In the genomic region with DNA sequence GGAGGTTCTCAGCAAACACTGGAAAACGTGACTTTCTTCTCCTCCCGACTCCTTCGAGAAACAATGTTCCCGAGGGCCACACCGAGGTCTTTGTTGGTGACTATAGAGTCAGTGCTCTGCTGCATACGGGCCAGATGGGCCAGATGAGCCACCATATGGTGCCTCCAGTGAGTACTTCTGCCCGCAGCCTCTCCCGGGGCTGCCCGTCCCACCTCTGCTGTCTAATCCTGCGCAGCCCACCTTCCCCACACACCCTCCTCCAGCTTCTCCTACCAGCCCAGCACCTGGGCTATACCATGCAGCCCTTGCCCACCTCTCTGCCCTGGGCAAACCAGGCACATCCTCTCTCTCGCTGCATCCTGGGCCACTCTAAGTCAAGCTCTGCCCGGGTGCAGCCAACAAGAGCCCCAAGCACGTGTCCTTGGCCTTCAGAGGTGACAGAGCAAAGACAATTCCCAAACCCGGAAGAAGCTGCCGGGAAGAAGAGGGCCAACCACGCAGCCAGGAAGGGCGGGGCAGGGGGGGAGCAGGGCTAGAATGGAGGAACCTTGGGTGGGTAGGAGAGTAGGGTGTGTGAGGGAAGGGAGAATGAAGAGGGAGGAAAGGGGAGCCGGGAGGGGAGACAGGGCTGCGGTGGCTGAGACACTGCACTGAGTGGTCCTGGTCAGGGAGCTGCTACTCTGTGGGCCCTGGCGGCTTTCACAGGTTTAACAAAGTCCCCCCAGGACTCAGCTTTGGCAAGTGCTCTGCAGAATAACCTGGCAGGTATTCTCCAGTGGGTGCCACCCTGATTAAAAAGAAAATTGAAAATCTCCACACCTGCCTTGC, we compare ENCODE assay signal across 22 cellular contexts. TPM values are rescaled to one million over a fixed set of nuclear protein-coding genes. Genes with fewer than 3 reads are reported as not detected.
A peak's percentile ranks its signal among the peaks of the same experiment; 100 is the strongest.
DNase-seq lines count a peak whose midpoint lies in the region; ATAC-seq and TF ChIP-seq lines count a peak whose summit lies in the region.
"Had no signal": no experiment of that assay in that cellular context is flagged by ENCODE, and none has a peak within 500 bp of the region (broad histone marks: within the 10 kb centered on the region; RNA-seq: fewer than 3 reads in every experiment).

No MANE protein-coding gene starts in this region.

- H2BK15ac ChIP-seq in mesenchymal stem cell (ENCODE audit: low read depth, poor library complexity, severe bottlenecking), result no peak overlapping the region

- H3K36me3 Mint-ChIP-seq in T-cell (no peaks in the 10 kb centered on the region), Caco-2 (ENCODE audit: insufficient read depth, unreplicated experiment) (no peaks in the 10 kb centered on the region)
- H3K36me3 Mint-ChIP-seq: CD4-positive, alpha-beta memory T cell had no signal

- intact Hi-C loops in Caco-2 (cut with micrococcal nuclease; ENCODE audit: unreplicated experiment), result no loop called here

- peak overlapping the region; percentile 2 for H4K91ac ChIP-seq in mesenchymal stem cell (ENCODE audit: low read length)

- no peaks in the 10 kb centered on the region for H3K4me1 Mint-ChIP-seq in T-cell
- no peaks in the 10 kb centered on the region for H3K4me1 Mint-ChIP-seq in Caco-2 (ENCODE audit: low read depth, unreplicated experiment)
- H3K4me1 Mint-ChIP-seq: CD4-positive, alpha-beta memory T cell; GM23338 had no signal

- H3K23ac ChIP-seq in mesenchymal stem cell (ENCODE audit: low read length in 2 of 2), result no peak overlapping the region

- POLR2A ChIA-PET in T-cell (lab: Charles Lee), result no interaction called here
- POLR2A ChIA-PET in Caco-2 (lab: Charles Lee), result no interaction called here

- DNase-seq in NCI-H1694 treated with DMSO at 0.1 percent for 48 hours (lab: John Stamatoyannopoulos, UW) (peak; percentile 80), NCI-H82 treated with DMSO at 0.1 percent for 48 hours (lab: John Stamatoyannopoulos, UW; ENCODE audit: unreplicated experiment) (peak; percentile 50), mesenchymal stem cell (no peak), upper lobe of left lung (no peak), T-cell (no peak), Caco-2 (no peak), cortex of kidney (lab: John Stamatoyannopoulos, UW) (no peak)
- DNase-seq: Calu3; CD4-positive, alpha-beta memory T cell; MM.1S; NCI-H1092 treated with DMSO at 0.1 percent for 48 hours; NCI-H2107; NCI-H226; NCI-H69; NK-92 treated with Interleukin-12 subunit alpha and Interleukin-12 subunit beta, amount 100 ng/mL, for 24 hours; SHP77 treated with DMSO at 0.1 percent for 48 hours; SK-N-SH had no signal

- peak; percentile 20 to 28 for ATAC-seq in upper lobe of left lung (ENCODE audit: low FRiP score in 2 of 2)
- no peak for ATAC-seq in T-cell (replicated peaks in 1 of 4)
- ATAC-seq: GM23338, HCT116 had no signal

- no peak overlapping the region for H2BK12ac ChIP-seq in mesenchymal stem cell (ENCODE audit: low read length in 2 of 2)

- no peak overlapping the region for H4K8ac ChIP-seq in mesenchymal stem cell (ENCODE audit: low read length)

- H3K27me3 Mint-ChIP-seq in T-cell (peaks cover 18 to 42% of the 10 kb centered on the region in 2 donors), Caco-2 (ENCODE audit: insufficient read depth, unreplicated experiment) (peaks cover 18% of the 10 kb centered on the region)

- no peak for TF ChIP-seq EP300 in upper lobe of left lung (IDR thresholded peaks at IDR 0.05)

- no peak overlapping the region for H3K18ac ChIP-seq in mesenchymal stem cell (ENCODE audit: low read depth in 1 of 2, low read length in 2 of 2)

- H3K4me3 Mint-ChIP-seq in T-cell, result no peak overlapping the region
- H3K4me3 Mint-ChIP-seq in Caco-2 (ENCODE audit: unreplicated experiment), result no peak overlapping the region
- H3K4me3 Mint-ChIP-seq: CD4-positive, alpha-beta memory T cell; GM23338 had no signal

- H3K4me2 ChIP-seq in mesenchymal stem cell (ENCODE audit: low read length, poor library complexity, severe bottlenecking), result no peak overlapping the region
- H3K4me2 ChIP-seq: BLaER1, GM23338, SK-N-SH had no signal

- H3K9me3 Mint-ChIP-seq in T-cell (peaks cover 0 to 10% (median 5%) of the 10 kb centered on the region in 3 donors), Caco-2 (ENCODE audit: unreplicated experiment) (no peaks in the 10 kb centered on the region)

- H3K4me3 ChIP-seq in mesenchymal stem cell (ENCODE audit: insufficient read depth in 1 of 2, low read depth in 1 of 2, low read length in 2 of 2), result no peak overlapping the region
- H3K4me3 ChIP-seq in upper lobe of left lung, result no peak overlapping the region
- H3K4me3 ChIP-seq in Caco-2 (ENCODE audit: low read depth, low read length), result no peak overlapping the region
- H3K4me3 ChIP-seq: BLaER1, GM23338 had no signal

- H3K4me1 ChIP-seq in mesenchymal stem cell (ENCODE audit: control insufficient read depth, insufficient read depth, low read depth, low read length), result no peaks in the 10 kb centered on the region
- no peaks in the 10 kb centered on the region for H3K4me1 ChIP-seq in upper lobe of left lung
- no peaks in the 10 kb centered on the region for H3K4me1 ChIP-seq in Caco-2

- H3K27ac ChIP-seq in mesenchymal stem cell (ENCODE audit: low read length, poor library complexity, severe bottlenecking) (no peak overlapping the region), upper lobe of left lung (no peak overlapping the region)
- H3K27ac ChIP-seq: BLaER1 had no signal

- H3K36me3 ChIP-seq in mesenchymal stem cell (ENCODE audit: control insufficient read depth in 1 of 2, insufficient read depth in 2 of 2, low read depth in 1 of 2, low read length in 2 of 2), result no peaks in the 10 kb centered on the region
- no peaks in the 10 kb centered on the region for H3K36me3 ChIP-seq in upper lobe of left lung
- no peaks in the 10 kb centered on the region for H3K36me3 ChIP-seq in Caco-2 (ENCODE audit: control insufficient read depth, insufficient read depth, low read length)
- H3K36me3 ChIP-seq: BLaER1 had no signal

- CTCF ChIA-PET in T-cell (lab: Charles Lee), result no interaction called here
- CTCF ChIA-PET in Caco-2 (lab: Charles Lee), result no interaction called here

- no peak overlapping the region for H3K4ac ChIP-seq in mesenchymal stem cell (ENCODE audit: low read depth in 1 of 2, low read length in 2 of 2)

- WGBS in mesenchymal stem cell, result 69% methylated on average over 20 of the region's 20 CpGs
- 72 to 78% methylated on average over 13 to 20 of the region's 20 CpGs for WGBS in upper lobe of left lung, 2 donors

- TF ChIP-seq CTCF in upper lobe of left lung (IDR thresholded peaks at IDR 0.05) (no peak), Caco-2 (IDR thresholded peaks at IDR 0.05; ENCODE audit: insufficient read depth in 1 of 2, low read depth in 1 of 2, low read length in 1 of 2, severe bottlenecking in 1 of 2, unreplicated experiment in 1 of 2) (no peak)

- no TSS peak for BruUV-seq in Caco-2 (replicated peaks; lab: Mats Ljungman, UMichigan)

- no peak overlapping the region for H2AFZ ChIP-seq in mesenchymal stem cell (ENCODE audit: low read depth, low read length)
- H2AFZ ChIP-seq: GM23338 had no signal

- H3K14ac ChIP-seq in mesenchymal stem cell (ENCODE audit: low read length in 2 of 2), result no peak overlapping the region

- no peaks in the 10 kb centered on the region for H3K79me1 ChIP-seq in mesenchymal stem cell (replicated peaks; ENCODE audit: low read length, poor library complexity, severe bottlenecking)

- no peak overlapping the region for H2AK5ac ChIP-seq in mesenchymal stem cell (ENCODE audit: low read length, severe bottlenecking)

- no peak overlapping the region for H3K9ac ChIP-seq in mesenchymal stem cell (ENCODE audit: low read length)
- H3K9ac ChIP-seq: BLaER1, SK-N-SH had no signal

- peaks cover 0 to 90% of the 10 kb centered on the region in 2 experiments for H3K27me3 ChIP-seq in mesenchymal stem cell (ENCODE audit: control insufficient read depth in 1 of 2, insufficient read depth in 1 of 2, low read length in 2 of 2)
- H3K27me3 ChIP-seq in upper lobe of left lung, result no peaks in the 10 kb centered on the region
- H3K27me3 ChIP-seq in Caco-2 (replicated peaks; ENCODE audit: control insufficient read depth, insufficient read depth, low read length), result no peaks in the 10 kb centered on the region; the same call in 1 of the 2 replicates
- H3K27me3 ChIP-seq: BLaER1 had no signal

- H3K9me3 ChIP-seq in mesenchymal stem cell (ENCODE audit: control insufficient read depth, low read length), result peaks cover 10% of the 10 kb centered on the region
- H3K9me3 ChIP-seq in upper lobe of left lung, result no peaks in the 10 kb centered on the region
- no peaks in the 10 kb centered on the region for H3K9me3 ChIP-seq in Caco-2
- H3K9me3 ChIP-seq: SK-N-SH had no signal

- H3K27ac Mint-ChIP-seq in T-cell, result no peak overlapping the region
- H3K27ac Mint-ChIP-seq in Caco-2 (ENCODE audit: unreplicated experiment), result no peak overlapping the region
- H3K27ac Mint-ChIP-seq: CD4-positive, alpha-beta memory T cell; GM23338 had no signal

- TF ChIP-seq POLR2A in upper lobe of left lung (IDR thresholded peaks at IDR 0.05), result no peak

- H2BK120ac ChIP-seq in mesenchymal stem cell (ENCODE audit: low read depth, low read length), result no peak overlapping the region

- no peak overlapping the region for H2BK5ac ChIP-seq in mesenchymal stem cell (ENCODE audit: low read depth, low read length, poor library complexity, severe bottlenecking)

RNA-seq across cellular contexts. Expression of a gene that starts 43.1 kb away (rescaled TPM):
- polyA plus RNA-seq in mesenchymal stem cell (2013, experiment 1 of 2), result not detected
- polyA plus RNA-seq in mesenchymal stem cell (2013, experiment 2 of 2), result not detected
- total RNA-seq in upper lobe of left lung (not detected), T-cell (not detected), Caco-2 (2022) (not detected in 2 replicates)
- total RNA-seq: A673; Calu3; CD4-positive, alpha-beta memory T cell; GM23338; LHCN-M2 had no signal
- polyA plus RNA-seq: CD4-positive, alpha-beta memory T cell; SK-N-SH had no signal

RNA-seq across cellular contexts. Expression of a gene that starts 47.5 kb away (rescaled TPM):
- polyA plus RNA-seq in mesenchymal stem cell (2013, experiment 1 of 2), result 322 TPM
- polyA plus RNA-seq in mesenchymal stem cell (2013, experiment 2 of 2), result 340 TPM
- total RNA-seq in upper lobe of left lung (100 to 1,000 TPM in 5 of 6 donors, 10 to 100 TPM in 1; 97.2 to 141 (median 129) TPM), T-cell (10 to 100 TPM; 66.3 to 96.2 (median 85.4) TPM), Caco-2 (2022) (76.8 and 86.3 TPM in 2 replicates)

Comparison
In these comparisons a context has a peak if more than half of its experiments do, and no peak if none do; other contexts are left out.
1. DNase-seq: peak in NCI-H1694 treated with DMSO at 0.1 percent for 48 hours (single experiment) and NCI-H82 treated with DMSO at 0.1 percent for 48 hours (single experiment); none in mesenchymal stem cell (single experiment), upper lobe of left lung (0 of 2), T-cell (0 of 34), Caco-2 (0 of 2) and cortex of kidney (single experiment).
2. ATAC-seq: peak in upper lobe of left lung (2 of 2); none in T-cell (0 of 4).